ENCODE assay signal across 9 cellular contexts in genomic region chr13:109781384-109782065, GRCh38. TPM values are rescaled to one million over a fixed set of nuclear protein-coding genes. Genes with fewer than 3 reads are reported as not detected.
DNase-seq lines count a peak whose midpoint lies in the region; ATAC-seq and TF ChIP-seq lines count a peak whose summit lies in the region.
"Had no signal": no experiment of that assay in that cellular context is flagged by ENCODE, and none has a peak within 500 bp of the region (broad histone marks: within the 10 kb centered on the region; RNA-seq: fewer than 3 reads in every experiment).

No MANE protein-coding gene starts in this region.

- ATAC-seq in stimulated activated naive CD8-positive, alpha-beta T cell treated with anti-CD3 and anti-CD28 coated beads, Interleukin-15, amount 100 ng/mL, for 72 hours = no peak
- ATAC-seq in GM21786 (IDR thresholded peaks at IDR 0.05; ENCODE audit: unreplicated experiment) = no peak
- no peak for ATAC-seq in HG02623 (IDR thresholded peaks at IDR 0.05; ENCODE audit: unreplicated experiment)

- intact Hi-C loops in activated T-helper 2 cell treated with anti-CD3 and anti-CD28 coated beads, Interferon-gamma antibody, Interleukin-2, Interleukin-4, amounts not matched to agents 10 μg/mL and 5 μg/mL and 100 μg/mL, durations not matched to agents 14 hours and 24 hours and 36 hours (cut with micrococcal nuclease) = loop anchor here (10.0 kb wide), 2 partner anchors 637 to 833 kb away; partner anchors contain the start of gene NAXD

- DNase-seq in HFFc6 (no peak), immature natural killer cell (no peak), smooth muscle cell (lab: John Stamatoyannopoulos, UW; ENCODE audit: unreplicated experiment) (no peak), NCI-H2171 treated with DMSO at 0.1 percent for 48 hours (lab: John Stamatoyannopoulos, UW) (no peak)
- no peak for DNase-seq in activated T-helper 2 cell treated with anti-CD3 and anti-CD28 coated beads, Interferon-gamma antibody, Interleukin-2, Interleukin-4, amounts not matched to agents 10 μg/mL and 5 μg/mL and 100 μg/mL, durations not matched to agents 14 hours and 24 hours and 36 hours (ENCODE audit: low spot score)
- DNase-seq in stimulated activated naive CD8-positive, alpha-beta T cell treated with anti-CD3 and anti-CD28 coated beads, Interleukin-15, amount 100 ng/mL, for 72 hours = no peak
- DNase-seq: stimulated activated CD4-positive, alpha-beta T cell treated with anti-CD3 and anti-CD28 coated beads, Interleukin-4, amount 100 ng/mL, for 4 hours had no signal

- H3K27ac Mint-ChIP-seq in HFFc6 = peak overlapping the region; percentile 84
- no peak overlapping the region for H3K27ac Mint-ChIP-seq in activated T-helper 2 cell treated with anti-CD3 and anti-CD28 coated beads, Interferon-gamma antibody, Interleukin-2, Interleukin-4, amounts not matched to agents 10 μg/mL and 5 μg/mL and 100 μg/mL, durations not matched to agents 14 hours and 24 hours and 36 hours
- H3K27ac Mint-ChIP-seq in immature natural killer cell = no peak overlapping the region
- peak overlapping the region in 1 of 2 donors; percentile 74 for H3K27ac Mint-ChIP-seq in stimulated activated naive CD8-positive, alpha-beta T cell treated with anti-CD3 and anti-CD28 coated beads, Interleukin-15, amount 100 ng/mL, for 72 hours

- no peaks in the 10 kb centered on the region for H3K9me3 Mint-ChIP-seq in HFFc6
- no peaks in the 10 kb centered on the region for H3K9me3 Mint-ChIP-seq in activated T-helper 2 cell treated with anti-CD3 and anti-CD28 coated beads, Interferon-gamma antibody, Interleukin-2, Interleukin-4, amounts not matched to agents 10 μg/mL and 5 μg/mL and 100 μg/mL, durations not matched to agents 14 hours and 24 hours and 36 hours
- H3K9me3 Mint-ChIP-seq in immature natural killer cell = no peaks in the 10 kb centered on the region
- no peaks in the 10 kb centered on the region for H3K9me3 Mint-ChIP-seq in stimulated activated naive CD8-positive, alpha-beta T cell treated with anti-CD3 and anti-CD28 coated beads, Interleukin-15, amount 100 ng/mL, for 72 hours

- H3K4me2 ChIP-seq in smooth muscle cell = peak overlapping the region; percentile 48

- H4K20me1 ChIP-seq in smooth muscle cell (ENCODE audit: low read depth) = peaks cover 8% of the 10 kb centered on the region

- peaks cover 4% of the 10 kb centered on the region for H3K79me2 ChIP-seq in smooth muscle cell (ENCODE audit: low read depth)

- no peak overlapping the region for H3K27ac ChIP-seq in smooth muscle cell (ENCODE audit: low read depth)

- H3F3A ChIP-seq in smooth muscle cell (ENCODE audit: low read depth) = no peaks in the 10 kb centered on the region

- WGBS in smooth muscle cell (ENCODE audit: low lambda C conversion rate) = 96% methylated on average over 28 of the region's 28 CpGs

- peak overlapping the region; percentile 83 for H3K4me3 Mint-ChIP-seq in HFFc6
- peak overlapping the region; percentile 30 for H3K4me3 Mint-ChIP-seq in activated T-helper 2 cell treated with anti-CD3 and anti-CD28 coated beads, Interferon-gamma antibody, Interleukin-2, Interleukin-4, amounts not matched to agents 10 μg/mL and 5 μg/mL and 100 μg/mL, durations not matched to agents 14 hours and 24 hours and 36 hours (ENCODE audit: low read depth)
- H3K4me3 Mint-ChIP-seq in immature natural killer cell = peak overlapping the region in 4 of 5 donors; percentile 18 to 54 (median 30)
- H3K4me3 Mint-ChIP-seq in stimulated activated naive CD8-positive, alpha-beta T cell treated with anti-CD3 and anti-CD28 coated beads, Interleukin-15, amount 100 ng/mL, for 72 hours = peak overlapping the region in 1 of 2 donors; percentile 49

- H3K4me1 Mint-ChIP-seq in HFFc6 (ENCODE audit: low read depth) (peaks cover 53% of the 10 kb centered on the region), immature natural killer cell (peaks cover 41 to 42% of the 10 kb centered on the region in 2 donors)
- H3K4me1 Mint-ChIP-seq in activated T-helper 2 cell treated with anti-CD3 and anti-CD28 coated beads, Interferon-gamma antibody, Interleukin-2, Interleukin-4, amounts not matched to agents 10 μg/mL and 5 μg/mL and 100 μg/mL, durations not matched to agents 14 hours and 24 hours and 36 hours (ENCODE audit: low read depth) = peaks cover 47% of the 10 kb centered on the region
- peaks cover 56% of the 10 kb centered on the region for H3K4me1 Mint-ChIP-seq in stimulated activated naive CD8-positive, alpha-beta T cell treated with anti-CD3 and anti-CD28 coated beads, Interleukin-15, amount 100 ng/mL, for 72 hours

- H3K27me3 ChIP-seq in smooth muscle cell (ENCODE audit: low read depth) = peaks cover 12% of the 10 kb centered on the region

- H3K4me1 ChIP-seq in smooth muscle cell (ENCODE audit: low read depth) = peaks cover 16% of the 10 kb centered on the region

- H3K36me3 ChIP-seq in smooth muscle cell (ENCODE audit: low read depth) = no peaks in the 10 kb centered on the region

- no peaks in the 10 kb centered on the region for H3K36me3 Mint-ChIP-seq in HFFc6 (ENCODE audit: low read depth)
- H3K36me3 Mint-ChIP-seq in activated T-helper 2 cell treated with anti-CD3 and anti-CD28 coated beads, Interferon-gamma antibody, Interleukin-2, Interleukin-4, amounts not matched to agents 10 μg/mL and 5 μg/mL and 100 μg/mL, durations not matched to agents 14 hours and 24 hours and 36 hours (ENCODE audit: low read depth) = peaks cover 28% of the 10 kb centered on the region
- peaks cover 0 to 7% (median 3%) of the 10 kb centered on the region in 3 donors for H3K36me3 Mint-ChIP-seq in immature natural killer cell

- H2AFZ ChIP-seq in smooth muscle cell (ENCODE audit: low read depth) = no peak overlapping the region

- no peaks in the 10 kb centered on the region; the same call in 1 of the 2 replicates for H3K27me3 Mint-ChIP-seq in HFFc6 (ENCODE audit: insufficient read depth)
- no peaks in the 10 kb centered on the region for H3K27me3 Mint-ChIP-seq in activated T-helper 2 cell treated with anti-CD3 and anti-CD28 coated beads, Interferon-gamma antibody, Interleukin-2, Interleukin-4, amounts not matched to agents 10 μg/mL and 5 μg/mL and 100 μg/mL, durations not matched to agents 14 hours and 24 hours and 36 hours (ENCODE audit: low read depth)
- peaks cover 19 to 36% (median 26%) of the 10 kb centered on the region in 3 donors for H3K27me3 Mint-ChIP-seq in immature natural killer cell (ENCODE audit: low read depth in 3 of 3)
- no peaks in the 10 kb centered on the region for H3K27me3 Mint-ChIP-seq in stimulated activated naive CD8-positive, alpha-beta T cell treated with anti-CD3 and anti-CD28 coated beads, Interleukin-15, amount 100 ng/mL, for 72 hours

- no peaks in the 10 kb centered on the region for H3K9me3 ChIP-seq in smooth muscle cell (replicated peaks; ENCODE audit: low read depth)

- H3K9ac ChIP-seq in smooth muscle cell (ENCODE audit: low read depth) = no peak overlapping the region

- no peak for TF ChIP-seq CTCF in HFFc6 (IDR thresholded peaks at IDR 0.05)
- TF ChIP-seq CTCF in smooth muscle cell (IDR thresholded peaks at IDR 0.05; ENCODE audit: borderline replicate concordance, insufficient read depth, poor library complexity, severe bottlenecking) = no peak

- H3K4me3 ChIP-seq in smooth muscle cell = peak overlapping the region; percentile 34

RNA-seq across cellular contexts. Expression of gene IRS2, which starts 4.9 kb away (rescaled TPM):
- 10 to 100 TPM in 1 of 6 experiments, 1 to 10 TPM in 5; 5.2 to 11.1 (median 5.5) TPM for total RNA-seq in HFFc6 (2021; fragmentation: NEBNext Ultra II Directional; extraction: Animal tissue kit (Norgen Biotek cat#: 25700))
- total RNA-seq in activated T-helper 2 cell treated with anti-CD3 and anti-CD28 coated beads, Interferon-gamma antibody, Interleukin-2, Interleukin-4, amounts not matched to agents 10 μg/mL and 5 μg/mL and 100 μg/mL, durations not matched to agents 14 hours and 24 hours and 36 hours = 5.0 and 5.5 TPM in 2 replicates
- polyA plus RNA-seq in immature natural killer cell = 1 to 10 TPM in 2 of 3 donors, under 1 TPM in 1; 0.57 to 2.6 (median 2.5) TPM
- total RNA-seq in smooth muscle cell = 0.72 and 0.90 TPM in 2 replicates
- 1.2 and 1.7 TPM in 2 replicates for polyA plus RNA-seq in smooth muscle cell
